20 cellular contexts compared by ENCODE assay signal in genomic region chr20:61789329-61789728, GRCh38.
"Had no signal": no experiment of that assay in that cellular context is flagged by ENCODE, and none has a peak within 500 bp of the region (broad histone marks: within the 10 kb centered on the region; RNA-seq: fewer than 3 reads in every experiment).

No MANE protein-coding gene starts in this region.

- DNase-seq: activated CD4-positive, alpha-beta T cell treated with anti-CD3 and anti-CD28 coated beads for 1 hour; activated effector memory CD4-positive, alpha-beta T cell treated with anti-CD3 and anti-CD28 coated beads, Interleukin-2, amount 50 U/mL, for 16 hours; activated naive CD4-positive, alpha-beta T cell treated with anti-CD3 and anti-CD28 coated beads, Interleukin-2, amount 50 U/mL, for 16 hours; activated T-cell treated with anti-CD3 and anti-CD28 coated beads, Interleukin-2, amount 50 U/mL, for 72 hours; effector memory CD4-positive, alpha-beta T cell; foreskin melanocyte; kidney glomerular epithelial cell; left ventricle myocardium inferior; mesenchymal stem cell; mucosa of descending colon; naive B cell; stimulated activated CD4-positive, alpha-beta T cell treated with anti-CD3 and anti-CD28 coated beads, Interleukin-2, amount 100 ng/mL, for 24 hours; stimulated activated naive CD4-positive, alpha-beta T cell treated with Interleukin-2 at 50 U/mL for 16 hours; thyroid gland; WERI-Rb-1 had no signal

- H3K27ac ChIP-seq: ascending aorta, left ventricle myocardium inferior, right atrium auricular region, thyroid gland, WERI-Rb-1 had no signal

- H3K36me3 ChIP-seq: ascending aorta, left ventricle myocardium inferior, right atrium auricular region, thyroid gland, WERI-Rb-1 had no signal

- H3K4me1 ChIP-seq: ascending aorta, left ventricle myocardium inferior, right atrium auricular region, thyroid gland had no signal

- H3K27me3 ChIP-seq: ascending aorta, right atrium auricular region, thyroid gland had no signal

- H3K4me3 ChIP-seq: ascending aorta, left ventricle myocardium inferior, mucosa of descending colon, right atrium auricular region, thyroid gland had no signal

- H3K4me3 Mint-ChIP-seq: activated T-cell treated with anti-CD3 and anti-CD28 coated beads, Interleukin-2, amount 50 U/mL, for 72 hours; dendritic cell treated with granulocyte-macrophage colony-stimulating factor and Interleukin-4, amounts not matched to agents 40 ng/mL and 50 ng/mL, for 4 days; naive B cell; neural crest cell had no signal

- H3K27ac Mint-ChIP-seq: activated T-cell treated with anti-CD3 and anti-CD28 coated beads, Interleukin-2, amount 50 U/mL, for 72 hours; dendritic cell treated with granulocyte-macrophage colony-stimulating factor and Interleukin-4, amounts not matched to agents 40 ng/mL and 50 ng/mL, for 4 days; naive B cell; progenitor cell of endocrine pancreas had no signal

- H3K9me3 ChIP-seq: ascending aorta, left ventricle myocardium inferior, mucosa of descending colon, right atrium auricular region, thyroid gland had no signal

- H3K27me3 Mint-ChIP-seq: dendritic cell treated with granulocyte-macrophage colony-stimulating factor and Interleukin-4, amounts not matched to agents 40 ng/mL and 50 ng/mL, for 4 days had no signal
